ENCODE assay signal across 8 cellular contexts in the genomic region with DNA sequence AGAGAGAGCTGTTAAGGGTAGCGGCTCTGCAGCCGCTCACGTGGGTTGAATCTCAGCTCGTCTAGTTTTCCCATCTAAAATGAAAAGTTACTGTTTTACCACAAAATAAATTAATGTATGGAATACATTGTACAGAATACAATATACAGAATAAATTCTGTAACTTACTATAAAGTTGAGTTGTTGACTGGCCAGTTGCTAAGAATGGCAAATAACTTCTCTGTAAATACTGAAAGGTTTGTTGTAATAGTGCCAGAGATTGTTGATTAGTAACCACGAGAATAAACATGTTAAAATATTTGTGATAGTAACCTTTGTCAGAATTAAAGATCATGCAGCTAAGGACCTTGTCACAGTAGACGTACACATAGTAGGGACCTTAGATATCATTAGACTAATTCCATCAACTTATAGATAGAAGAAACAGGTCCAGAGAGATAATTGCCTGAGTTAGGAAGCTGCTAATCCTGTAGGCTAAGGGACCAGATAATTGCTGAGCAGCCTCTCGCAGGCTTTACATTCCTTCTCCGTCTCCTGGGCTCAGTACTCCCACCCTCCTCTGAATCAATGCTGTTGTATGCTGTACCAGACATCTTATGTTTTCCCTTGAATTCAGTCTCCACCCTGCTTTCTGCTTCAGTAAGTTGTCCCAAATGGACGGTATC. TPM values are rescaled to one million over a fixed set of nuclear protein-coding genes. Genes with fewer than 3 reads are reported as not detected.
DNase-seq lines count a peak whose midpoint lies in the region; ATAC-seq and TF ChIP-seq lines count a peak whose summit lies in the region.

No MANE protein-coding gene starts in this region.

- H3K4me1 ChIP-seq in lower lobe of right lung = peaks cover 37% of the 10 kb centered on the region

- H3K4me3 ChIP-seq in astrocyte of the cerebellum (ENCODE audit: low read depth, low read length) (peak overlapping the region; percentile 66), lower lobe of right lung (peak overlapping the region; percentile 64)

- ATAC-seq in stimulated activated naive CD8-positive, alpha-beta T cell treated with anti-CD3 and anti-CD28 coated beads, Interleukin-15, Interleukin-2, amounts not matched to agents 100 U/mL and 50 U/mL, for 24 hours = no peak
- ATAC-seq in lower lobe of right lung (no peak), GM18517 (IDR thresholded peaks at IDR 0.05; ENCODE audit: unreplicated experiment) (no peak), GM19395 (IDR thresholded peaks at IDR 0.05; ENCODE audit: unreplicated experiment) (no peak)

- peak overlapping the region; percentile 55 for H3K27ac Mint-ChIP-seq in stimulated activated naive CD8-positive, alpha-beta T cell treated with anti-CD3 and anti-CD28 coated beads, Interleukin-15, Interleukin-2, amounts not matched to agents 100 ng/mL and 50 ng/mL, for 24 hours

- H3K27ac ChIP-seq in lower lobe of right lung = peak overlapping the region; percentile 66

- H3K9me3 Mint-ChIP-seq in stimulated activated naive CD8-positive, alpha-beta T cell treated with anti-CD3 and anti-CD28 coated beads, Interleukin-15, Interleukin-2, amounts not matched to agents 100 ng/mL and 50 ng/mL, for 24 hours = no peaks in the 10 kb centered on the region

- intact Hi-C loops in lower lobe of right lung (cut with DNase I) = no loop called here

- no peaks in the 10 kb centered on the region for H3K27me3 ChIP-seq in lower lobe of right lung (ENCODE audit: low read depth)

- no peaks in the 10 kb centered on the region for H3K36me3 ChIP-seq in lower lobe of right lung

- no peaks in the 10 kb centered on the region for H3K9me3 ChIP-seq in lower lobe of right lung

- no peak for DNase-seq in stimulated activated naive CD8-positive, alpha-beta T cell treated with anti-CD3 and anti-CD28 coated beads, Interleukin-15, Interleukin-2, amounts not matched to agents 100 U/mL and 50 U/mL, for 24 hours
- DNase-seq in astrocyte of the cerebellum (ENCODE audit: low read depth) (no peak), lower lobe of right lung (no peak), NCI-H526 (lab: John Stamatoyannopoulos, UW) (no peak), CD1c-positive myeloid dendritic cell (ENCODE audit: extremely low spot score) (no peak)

- no peaks in the 10 kb centered on the region for H3K36me3 Mint-ChIP-seq in stimulated activated naive CD8-positive, alpha-beta T cell treated with anti-CD3 and anti-CD28 coated beads, Interleukin-15, Interleukin-2, amounts not matched to agents 100 ng/mL and 50 ng/mL, for 24 hours (ENCODE audit: low read depth)

- TF ChIP-seq CTCF in astrocyte of the cerebellum (IDR thresholded peaks at IDR 0.05; ENCODE audit: low read depth, low read length, missing control alignments) = no peak
- no peak for TF ChIP-seq CTCF in lower lobe of right lung (IDR thresholded peaks at IDR 0.05)

- in situ Hi-C loops in astrocyte of the cerebellum (cut with HindIII; ENCODE audit: low sequenced_read_pairs) = no loop called here

- peak overlapping the region; percentile 95 for H3K4me3 Mint-ChIP-seq in stimulated activated naive CD8-positive, alpha-beta T cell treated with anti-CD3 and anti-CD28 coated beads, Interleukin-15, Interleukin-2, amounts not matched to agents 100 ng/mL and 50 ng/mL, for 24 hours

- no peaks in the 10 kb centered on the region for H3K27me3 Mint-ChIP-seq in stimulated activated naive CD8-positive, alpha-beta T cell treated with anti-CD3 and anti-CD28 coated beads, Interleukin-15, Interleukin-2, amounts not matched to agents 100 ng/mL and 50 ng/mL, for 24 hours

- H3K4me1 Mint-ChIP-seq in stimulated activated naive CD8-positive, alpha-beta T cell treated with anti-CD3 and anti-CD28 coated beads, Interleukin-15, Interleukin-2, amounts not matched to agents 100 ng/mL and 50 ng/mL, for 24 hours (ENCODE audit: low read depth) = peaks cover 41% of the 10 kb centered on the region

RNA-seq across cellular contexts. Expression of gene NRM, which starts 0.6 kb away (rescaled TPM):
- 10.0 TPM for total RNA-seq in lower lobe of right lung

RNA-seq across cellular contexts. Expression of gene PPP1R18, which starts 4.9 kb away (rescaled TPM):
- total RNA-seq in lower lobe of right lung = 78.5 TPM

RNA-seq across cellular contexts. Expression of gene DHX16, which starts 18.5 kb away (rescaled TPM):
- total RNA-seq in lower lobe of right lung = 28.4 TPM

RNA-seq across cellular contexts. Expression of gene MDC1, which starts 25.7 kb away (rescaled TPM):
- 24.5 TPM for total RNA-seq in lower lobe of right lung

RNA-seq across cellular contexts. Expression of gene TUBB, which starts 28.8 kb away (rescaled TPM):
- total RNA-seq in lower lobe of right lung = 292 TPM
